Comparison of ENCODE assay signal across 8 cellular contexts in genomic region chr1:167043752-167044488, GRCh38. TPM values are rescaled to one million over a fixed set of nuclear protein-coding genes. Genes with fewer than 3 reads are reported as not detected.
DNase-seq lines count a peak whose midpoint lies in the region; ATAC-seq and TF ChIP-seq lines count a peak whose summit lies in the region.

No MANE protein-coding gene starts in this region.

- no peaks in the 10 kb centered on the region for H3K9me3 ChIP-seq in neural progenitor cell (ENCODE audit: low read depth)

- no peaks in the 10 kb centered on the region for H3K36me3 ChIP-seq in neural progenitor cell

- peaks cover 3% of the 10 kb centered on the region for H3K4me1 Mint-ChIP-seq in neural progenitor cell

- H3K4me3 ChIP-seq in neural progenitor cell, result no peak overlapping the region

- H3K79me2 ChIP-seq in neural progenitor cell (ENCODE audit: low read depth), result no peaks in the 10 kb centered on the region

- ATAC-seq in GM18517 (IDR thresholded peaks at IDR 0.05; ENCODE audit: unreplicated experiment), result peak; percentile 96
- ATAC-seq in HG02943 (IDR thresholded peaks at IDR 0.05; ENCODE audit: low read depth, unreplicated experiment), result peak; percentile 98

- H3F3A ChIP-seq in neural progenitor cell (ENCODE audit: low read depth), result no peaks in the 10 kb centered on the region

- DNase-seq in NCI-H2029 (lab: John Stamatoyannopoulos, UW) (peak; percentile 76), cerebellar cortex (ENCODE audit: low spot score) (peak; percentile 72), medulla oblongata (ENCODE audit: extremely low spot score) (peak; percentile 71), neural progenitor cell (ENCODE audit: low spot score) (no peak)
- peak in 3 of 4 experiments; percentile 24 to 37 (median 33) for DNase-seq in activated CD4-positive, CD25-positive, alpha-beta regulatory T cell (lab: John Stamatoyannopoulos, UW)
- peak; percentile 35 for DNase-seq in stimulated activated CD8-positive, alpha-beta memory T cell treated with anti-CD3 and anti-CD28 coated beads, Interleukin-15, amount 100 ng/mL, for 24 hours (ENCODE audit: low read depth)

- no peaks in the 10 kb centered on the region for H3K27me3 ChIP-seq in neural progenitor cell

- H3K27ac Mint-ChIP-seq in neural progenitor cell, result no peak overlapping the region

- H3K9me3 Mint-ChIP-seq in neural progenitor cell, result no peaks in the 10 kb centered on the region

- no peaks in the 10 kb centered on the region for H3K4me1 ChIP-seq in neural progenitor cell

- no peak overlapping the region for H2AFZ ChIP-seq in neural progenitor cell (replicated peaks)

- no peak for TF ChIP-seq CTCF in neural progenitor cell (IDR thresholded peaks at IDR 0.05)

- no peak overlapping the region for H3K27ac ChIP-seq in neural progenitor cell

- H3K9ac ChIP-seq in neural progenitor cell, result no peak overlapping the region

- no peak overlapping the region for H3K4me2 ChIP-seq in neural progenitor cell

- H3K4me3 Mint-ChIP-seq in neural progenitor cell, result no peak overlapping the region

- no peaks in the 10 kb centered on the region for H3K27me3 Mint-ChIP-seq in neural progenitor cell (ENCODE audit: insufficient read depth, low read depth)

- no peaks in the 10 kb centered on the region for H4K20me1 ChIP-seq in neural progenitor cell (ENCODE audit: low read depth)

- H3K36me3 Mint-ChIP-seq in neural progenitor cell, result no peaks in the 10 kb centered on the region

RNA-seq across cellular contexts. Expression of gene GPA33, which starts 46.3 kb away (rescaled TPM):
- 0.52 and 0.90 TPM in 2 replicates for total RNA-seq in neural progenitor cell (ENCODE audit: low replicate concordance)

RNA-seq across cellular contexts. Expression of gene STYXL2, which starts 50.0 kb away (rescaled TPM):
- 0.06 and 0.59 TPM in 2 replicates for total RNA-seq in neural progenitor cell (ENCODE audit: low replicate concordance)

RNA-seq across cellular contexts. Expression of gene MAEL, which starts 54.8 kb away (rescaled TPM):
- 1.2 TPM in 1 of 2 replicates, not detected in the other for total RNA-seq in neural progenitor cell (ENCODE audit: low replicate concordance)
